In genomic region chr1:226733309-226733708, GRCh38 we compare ENCODE assay signal across 10 cellular contexts. TPM values are rescaled to one million over a fixed set of nuclear protein-coding genes. Genes with fewer than 3 reads are reported as not detected.
DNase-seq lines count a peak whose midpoint lies in the region; ATAC-seq and TF ChIP-seq lines count a peak whose summit lies in the region.
"Had no signal": no experiment of that assay in that cellular context is flagged by ENCODE, and none has a peak within 500 bp of the region (broad histone marks: within the 10 kb centered on the region; RNA-seq: fewer than 3 reads in every experiment).

No MANE protein-coding gene starts in this region.

- peaks cover 3 to 40% (median 26%) of the 10 kb centered on the region in 5 donors for H3K36me3 ChIP-seq in subcutaneous abdominal adipose tissue (ENCODE audit: control insufficient read depth in 5 of 5, insufficient read depth in 5 of 5, low read length in 5 of 5)

- no peaks in the 10 kb centered on the region for H3K27me3 ChIP-seq in subcutaneous abdominal adipose tissue (ENCODE audit: control insufficient read depth in 5 of 5, insufficient read depth in 4 of 5, low read length in 5 of 5)

- DNase-seq in activated CD4-positive, alpha-beta T cell treated with anti-CD3 and anti-CD28 coated beads, Interleukin-2, amount 10 ng/mL, durations not matched to agents 7 days and 5 days, result no peak
- DNase-seq in activated CD4-positive, alpha-beta T cell treated with anti-CD3 and anti-CD28 coated beads, Interleukin-2, amount 50 U/mL, for 1 hour, result no peak
- DNase-seq in activated CD8-positive, alpha-beta T cell treated with anti-CD3 and anti-CD28 coated beads, Interleukin-2, amount 10 ng/mL, durations not matched to agents 7 days and 5 days, result no peak
- DNase-seq in kidney tubule cell (ENCODE audit: low spot score), result peak; percentile 33
- no peak for DNase-seq in chondrocyte (ENCODE audit: low spot score)
- no peak for DNase-seq in mesenteric fat pad (ENCODE audit: low spot score)
- DNase-seq: RPMI8226; stimulated activated CD4-positive, alpha-beta T cell treated with anti-CD3 and anti-CD28 coated beads, Interleukin-2, amount 100 ng/mL, for 48 hours had no signal

- H3K9ac ChIP-seq in subcutaneous abdominal adipose tissue (ENCODE audit: low read length in 5 of 5), result peak overlapping the region in 2 of 5 donors; percentile 40 to 71

- H3K9me3 Mint-ChIP-seq in activated CD4-positive, alpha-beta T cell treated with anti-CD3 and anti-CD28 coated beads, Interleukin-2, amount 10 ng/mL, durations not matched to agents 7 days and 5 days, result no peaks in the 10 kb centered on the region
- H3K9me3 Mint-ChIP-seq in activated CD8-positive, alpha-beta T cell treated with anti-CD3 and anti-CD28 coated beads, Interleukin-2, amount 10 ng/mL, durations not matched to agents 7 days and 5 days (ENCODE audit: insufficient read depth), result no peaks in the 10 kb centered on the region
- no peaks in the 10 kb centered on the region for H3K9me3 Mint-ChIP-seq in chondrocyte (ENCODE audit: low read depth)

- no peak for ATAC-seq in activated CD8-positive, alpha-beta T cell treated with anti-CD3 and anti-CD28 coated beads, Interleukin-2, amount 10 ng/mL, durations not matched to agents 7 days and 5 days
- ATAC-seq in GM19324 (IDR thresholded peaks at IDR 0.05; ENCODE audit: low FRiP score, unreplicated experiment), result no peak

- no peaks in the 10 kb centered on the region for H3K27me3 Mint-ChIP-seq in activated CD4-positive, alpha-beta T cell treated with anti-CD3 and anti-CD28 coated beads, Interleukin-2, amount 10 ng/mL, durations not matched to agents 7 days and 5 days
- H3K27me3 Mint-ChIP-seq in activated CD8-positive, alpha-beta T cell treated with anti-CD3 and anti-CD28 coated beads, Interleukin-2, amount 10 ng/mL, durations not matched to agents 7 days and 5 days (ENCODE audit: low read depth), result no peaks in the 10 kb centered on the region
- H3K27me3 Mint-ChIP-seq in chondrocyte (ENCODE audit: low read depth), result no peaks in the 10 kb centered on the region

- no peak for TF ChIP-seq CTCF in chondrocyte (IDR thresholded peaks at IDR 0.05)

- peak overlapping the region; percentile 78 for H3K27ac Mint-ChIP-seq in activated CD4-positive, alpha-beta T cell treated with anti-CD3 and anti-CD28 coated beads, Interleukin-2, amount 10 ng/mL, durations not matched to agents 7 days and 5 days
- H3K27ac Mint-ChIP-seq in activated CD8-positive, alpha-beta T cell treated with anti-CD3 and anti-CD28 coated beads, Interleukin-2, amount 10 ng/mL, durations not matched to agents 7 days and 5 days, result peak overlapping the region; percentile 68
- H3K27ac Mint-ChIP-seq in chondrocyte (ENCODE audit: unreplicated experiment), result no peak overlapping the region

- H3K4me3 ChIP-seq in subcutaneous abdominal adipose tissue (ENCODE audit: low read depth in 1 of 5, low read length in 5 of 5), result peak overlapping the region in 4 of 5 donors; percentile 46 to 93 (median 90)

- H3K4me1 ChIP-seq in subcutaneous abdominal adipose tissue (ENCODE audit: control insufficient read depth in 5 of 5, insufficient read depth in 5 of 5, low read length in 5 of 5), result peaks cover 9 to 75% (median 72%) of the 10 kb centered on the region in 5 donors

- POLR2A ChIA-PET in activated CD4-positive, alpha-beta T cell treated with anti-CD3 and anti-CD28 coated beads, Interleukin-2, amount 10 ng/mL, durations not matched to agents 7 days and 5 days (lab: Charles Lee), result no interaction called here
- POLR2A ChIA-PET in activated CD8-positive, alpha-beta T cell treated with anti-CD3 and anti-CD28 coated beads, Interleukin-2, amount 10 ng/mL, durations not matched to agents 7 days and 5 days (lab: Charles Lee), result interaction anchor here (1.0 to 1.6 kb wide), 3 partner anchors 45 to 95 kb away, joined by 4 to 5 read pairs (median 4); no protein-coding TSS in a partner anchor

- peak overlapping the region; percentile 87 for H3K4me3 Mint-ChIP-seq in activated CD4-positive, alpha-beta T cell treated with anti-CD3 and anti-CD28 coated beads, Interleukin-2, amount 10 ng/mL, durations not matched to agents 7 days and 5 days
- H3K4me3 Mint-ChIP-seq in activated CD8-positive, alpha-beta T cell treated with anti-CD3 and anti-CD28 coated beads, Interleukin-2, amount 10 ng/mL, durations not matched to agents 7 days and 5 days, result peak overlapping the region; percentile 91
- H3K4me3 Mint-ChIP-seq in chondrocyte (ENCODE audit: unreplicated experiment), result no peak overlapping the region

- H3K4me1 Mint-ChIP-seq in activated CD4-positive, alpha-beta T cell treated with anti-CD3 and anti-CD28 coated beads, Interleukin-2, amount 10 ng/mL, durations not matched to agents 7 days and 5 days, result peaks cover 75% of the 10 kb centered on the region
- peaks cover 78% of the 10 kb centered on the region for H3K4me1 Mint-ChIP-seq in activated CD8-positive, alpha-beta T cell treated with anti-CD3 and anti-CD28 coated beads, Interleukin-2, amount 10 ng/mL, durations not matched to agents 7 days and 5 days (ENCODE audit: low read depth)
- H3K4me1 Mint-ChIP-seq in chondrocyte (ENCODE audit: low read depth), result peaks cover 11% of the 10 kb centered on the region

- H3K27ac ChIP-seq in subcutaneous abdominal adipose tissue (ENCODE audit: low read depth, low read length), result peak overlapping the region; percentile 50

- H3K9me3 ChIP-seq in subcutaneous abdominal adipose tissue (ENCODE audit: control insufficient read depth in 5 of 5, low read length in 5 of 5), result no peaks in the 10 kb centered on the region

- peaks cover 84% of the 10 kb centered on the region for H3K36me3 Mint-ChIP-seq in activated CD4-positive, alpha-beta T cell treated with anti-CD3 and anti-CD28 coated beads, Interleukin-2, amount 10 ng/mL, durations not matched to agents 7 days and 5 days (ENCODE audit: low read depth)
- H3K36me3 Mint-ChIP-seq in activated CD8-positive, alpha-beta T cell treated with anti-CD3 and anti-CD28 coated beads, Interleukin-2, amount 10 ng/mL, durations not matched to agents 7 days and 5 days (ENCODE audit: low read depth), result peaks cover 79% of the 10 kb centered on the region
- H3K36me3 Mint-ChIP-seq in chondrocyte (ENCODE audit: low read depth), result peaks cover 7% of the 10 kb centered on the region

- CTCF ChIA-PET in activated CD4-positive, alpha-beta T cell treated with anti-CD3 and anti-CD28 coated beads, Interleukin-2, amount 10 ng/mL, durations not matched to agents 7 days and 5 days (lab: Charles Lee), result interaction anchor here (1.0 to 1.9 kb wide), 2 partner anchors 15 to 72 kb away, joined by 3 to 5 read pairs; no protein-coding TSS in a partner anchor
- CTCF ChIA-PET in activated CD8-positive, alpha-beta T cell treated with anti-CD3 and anti-CD28 coated beads, Interleukin-2, amount 10 ng/mL, durations not matched to agents 7 days and 5 days (lab: Charles Lee), result interaction anchor here (1.1 to 9.0 kb wide), 6 partner anchors 14 to 107 kb away, joined by 3 to 89 read pairs (median 10); no protein-coding TSS in a partner anchor

RNA-seq across cellular contexts. Expression of gene ITPKB, which starts 5.8 kb away (rescaled TPM):
- total RNA-seq in activated CD4-positive, alpha-beta T cell treated with anti-CD3 and anti-CD28 coated beads, Interleukin-2, amount 10 ng/mL, durations not matched to agents 7 days and 5 days, result 10 to 100 TPM; 61.1 to 64.0 TPM
- total RNA-seq in activated CD8-positive, alpha-beta T cell treated with anti-CD3 and anti-CD28 coated beads, Interleukin-2, amount 10 ng/mL, durations not matched to agents 7 days and 5 days, result 10 to 100 TPM; 47.0 to 47.4 TPM
- total RNA-seq in chondrocyte, result 13.3 to 13.7 TPM (median 13.4 TPM) in 3 replicates
- 34.9 TPM for total RNA-seq in mesenteric fat pad
